ENCODE assay signal across 18 cellular contexts in the genomic region with DNA sequence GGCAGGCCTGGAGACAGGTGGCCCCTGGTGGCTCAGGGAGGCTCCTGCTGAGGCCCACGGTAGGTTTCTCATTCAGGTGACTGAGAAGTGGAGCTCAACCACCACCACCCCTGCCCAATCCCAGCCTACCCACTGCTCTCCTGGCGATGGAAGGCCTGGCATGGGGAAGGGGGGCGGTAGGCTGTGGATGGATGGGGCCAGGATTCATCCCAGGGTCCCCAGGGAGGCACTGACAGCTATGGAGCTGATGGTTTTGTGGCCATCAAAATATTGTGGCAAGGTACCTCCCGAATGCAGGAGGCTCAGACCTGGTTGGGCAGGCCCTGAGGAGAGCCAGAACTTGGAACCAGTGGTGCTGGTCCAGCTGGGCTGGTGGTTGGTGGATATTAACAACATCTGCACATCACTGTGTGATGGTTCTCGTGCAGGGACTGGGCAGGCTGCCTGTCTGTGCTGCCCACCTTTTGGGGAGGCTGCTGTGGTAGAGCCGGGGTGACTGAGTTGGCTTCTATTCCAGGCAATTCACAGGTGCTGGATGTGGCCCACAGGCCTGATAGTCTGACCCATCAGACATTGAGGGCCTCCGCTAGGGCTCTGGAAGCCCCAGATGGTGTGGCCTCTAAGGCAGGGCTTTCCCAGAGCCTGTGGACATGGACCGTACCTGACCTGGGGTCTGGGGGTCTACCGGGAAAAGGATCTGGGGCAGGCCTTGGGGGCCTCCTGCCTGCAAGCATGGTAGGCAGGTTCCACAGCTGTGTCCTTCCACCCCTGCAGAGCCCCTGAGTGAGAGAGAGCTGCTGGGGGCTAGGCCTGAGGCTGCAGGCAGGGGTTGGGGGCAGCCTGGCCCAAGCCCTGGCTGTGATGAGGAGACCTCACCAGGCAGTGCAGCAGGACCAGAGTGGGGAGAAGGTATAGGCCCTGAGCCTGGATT. TPM values are rescaled to one million over a fixed set of nuclear protein-coding genes. Genes with fewer than 3 reads are reported as not detected.
A peak's percentile ranks its signal among the peaks of the same experiment; 100 is the strongest.
DNase-seq lines count a peak whose midpoint lies in the region; ATAC-seq and TF ChIP-seq lines count a peak whose summit lies in the region.
"Had no signal": no experiment of that assay in that cellular context is flagged by ENCODE, and none has a peak within 500 bp of the region (broad histone marks: within the 10 kb centered on the region; RNA-seq: fewer than 3 reads in every experiment).

No MANE protein-coding gene starts in this region.

- 79 to 90% (median 84%) methylated on average over 8 to 9 of the region's 9 CpGs for WGBS in heart left ventricle, 4 donors

- H3K4me3 ChIP-seq in heart left ventricle (no peak overlapping the region), dorsolateral prefrontal cortex (peak overlapping the region in 9 of 59 donors; percentile 78 to 96 (median 93)), neutrophil (ENCODE audit: low read depth in 1 of 2, low read length in 1 of 2) (no peak overlapping the region)
- H3K4me3 ChIP-seq: adrenal gland had no signal

- H3K4me1 ChIP-seq in heart left ventricle (peaks cover 11 to 85% (median 45%) of the 10 kb centered on the region in 12 donors), neutrophil (ENCODE audit: control insufficient read depth in 1 of 2, insufficient read depth in 1 of 2, low read depth in 1 of 2, low read length in 1 of 2) (peaks cover 41 to 46% of the 10 kb centered on the region in 2 experiments)

- DNase-seq in heart left ventricle, result no peak
- DNase-seq in left cardiac atrium, result no peak
- no peak for DNase-seq in dorsolateral prefrontal cortex
- DNase-seq in AG08396 (ENCODE audit: low spot score), result no peak
- no peak for DNase-seq in NCI-H345 treated with DMSO at 0.1 percent for 48 hours (lab: John Stamatoyannopoulos, UW; ENCODE audit: unreplicated experiment)
- DNase-seq in left lobe of liver (ENCODE audit: low spot score), result no peak
- no peak for DNase-seq in OCI-M1 (lab: John Stamatoyannopoulos, UW)
- DNase-seq: activated CD4-positive, alpha-beta T cell treated with anti-CD3 and anti-CD28 coated beads, Interleukin-2, amount 50 U/mL, for 48 hours; activated T-cell treated with anti-CD3 and anti-CD28 coated beads, Interleukin-2, amount 50 U/mL, for 4 hours; GOT3; NCI-H187; NCI-H510A treated with DMSO at 0.1 percent for 48 hours; stimulated activated CD4-positive, alpha-beta T cell treated with anti-CD3 and anti-CD28 coated beads, Interleukin-1b, Interleukin-23, amount 100 ng/mL, for 48 hours; trophoblast cell had no signal

- no peaks in the 10 kb centered on the region for H3K9me3 ChIP-seq in heart left ventricle
- H3K9me3 ChIP-seq in neutrophil, result no peaks in the 10 kb centered on the region
- H3K9me3 ChIP-seq: adrenal gland had no signal

- TF ChIP-seq CTCF in heart left ventricle (IDR thresholded peaks at IDR 0.05) (no peak), dorsolateral prefrontal cortex (IDR thresholded peaks at IDR 0.05 in 54 of 56, conservative IDR thresholded peaks at IDR 0.05 in 2 of 56; ENCODE audit: low read depth in 1 of 56, partially characterized antibody in 56 of 56) (no peak), neutrophil (IDR thresholded peaks at IDR 0.05) (no peak)

- ATAC-seq in heart left ventricle, result no peak
- ATAC-seq in left cardiac atrium, result no peak
- no peak for ATAC-seq in left lobe of liver
- ATAC-seq: activated T-cell treated with anti-CD3 and anti-CD28 coated beads, Interleukin-2, amount 50 U/mL, for 4 hours had no signal

- TF ChIP-seq POLR2A in heart left ventricle (IDR thresholded peaks at IDR 0.05), result no peak

- intact Hi-C loops in heart left ventricle (cut with DNase I) (loop anchor here in 5 of 10 donors (5.0 to 10.0 kb wide), 4 partner anchors 45 to 90 kb away; partner anchors contain the start of genes HHATL (in 3 of the 5) and SEC22C (in 1 of the 5)), left cardiac atrium (cut with DNase I) (no loop called here), dorsolateral prefrontal cortex (cut with DNase I) (loop anchor here in 1 of 2 donors (5.0 kb wide), 1 partner anchor 35 kb away; no protein-coding TSS in a partner anchor)

- H3K36me3 ChIP-seq in heart left ventricle (peaks cover 0 to 17% (median 10%) of the 10 kb centered on the region in 9 donors), neutrophil (no peaks in the 10 kb centered on the region)

- H3K27me3 ChIP-seq in heart left ventricle (no peaks in the 10 kb centered on the region), dorsolateral prefrontal cortex (no peaks in the 10 kb centered on the region), neutrophil (no peaks in the 10 kb centered on the region)
- H3K27me3 ChIP-seq: adrenal gland had no signal

- peak overlapping the region in 7 of 12 donors; percentile 11 to 98 (median 96) for H3K27ac ChIP-seq in heart left ventricle
- H3K27ac ChIP-seq in dorsolateral prefrontal cortex, result peak overlapping the region; percentile 33 to 99 (median 96)
- peak overlapping the region; percentile 76 for H3K27ac ChIP-seq in neutrophil

RNA-seq across cellular contexts. Expression of gene ZBTB47, which starts 3.4 kb away (rescaled TPM):
- total RNA-seq in heart left ventricle (100 to 1,000 TPM in 7 of 9 donors, 10 to 100 TPM in 2; 76.6 to 184 (median 131) TPM), left cardiac atrium (100 to 1,000 TPM in 1 of 2 donors, 10 to 100 TPM in 1; 68.5 to 108 TPM), dorsolateral prefrontal cortex (100 to 1,000 TPM in 3 of 120 experiments, 10 to 100 TPM in 117; 45.2 to 122 (median 62.1) TPM), left lobe of liver (5.0 TPM)
- 100 to 1,000 TPM; 110 to 111 TPM for polyA plus RNA-seq in heart left ventricle

RNA-seq across cellular contexts. Expression of gene KLHL40, which starts 28.4 kb away (rescaled TPM):
- total RNA-seq in heart left ventricle (1 to 10 TPM in 2 of 9 donors, under 1 TPM in 6, not detected in 1; 0.19 to 5.6 (median 0.73) TPM), left cardiac atrium (under 1 TPM in 1 of 2 donors, not detected in 1; 0.86 TPM), dorsolateral prefrontal cortex (under 1 TPM in 16 of 120 experiments, not detected in 104; 0.16 to 0.51 (median 0.24) TPM), left lobe of liver (not detected)
- polyA plus RNA-seq in heart left ventricle, result 1 to 10 TPM in 1 of 2 donors, under 1 TPM in 1; 0.61 to 6.8 TPM
- total RNA-seq: activated T-cell treated with anti-CD3 and anti-CD28 coated beads, Interleukin-2, amount 50 U/mL, for 4 hours; HT1080 had no signal

RNA-seq across cellular contexts. Expression of gene HHATL, which starts 45.7 kb away (rescaled TPM):
- total RNA-seq in heart left ventricle (100 to 1,000 TPM; 305 to 823 (median 538) TPM), left cardiac atrium (100 to 1,000 TPM; 431 to 706 TPM), dorsolateral prefrontal cortex (100 to 1,000 TPM in 90 of 120 experiments, 10 to 100 TPM in 30; 39.4 to 400 (median 145) TPM), left lobe of liver (0.40 TPM)
- 1,000 to 10,000 TPM in 1 of 2 donors, 100 to 1,000 TPM in 1; 188 to 1,023 TPM for polyA plus RNA-seq in heart left ventricle
- total RNA-seq: activated T-cell treated with anti-CD3 and anti-CD28 coated beads, Interleukin-2, amount 50 U/mL, for 4 hours; dermis blood vessel endothelial cell; HT1080 had no signal

RNA-seq across cellular contexts. Expression of gene NKTR, which starts 56.5 kb away (rescaled TPM):
- total RNA-seq in heart left ventricle, result 10 to 100 TPM; 14.6 to 40.6 (median 20.9) TPM
- 10 to 100 TPM; 10.7 to 31.3 TPM for polyA plus RNA-seq in heart left ventricle
- total RNA-seq in left cardiac atrium, result 10 to 100 TPM; 26.5 to 35.9 TPM
- total RNA-seq in dorsolateral prefrontal cortex, result 100 to 1,000 TPM in 79 of 120 experiments, 10 to 100 TPM in 41; 64.0 to 154 (median 107) TPM
- 29.2 TPM for total RNA-seq in left lobe of liver

Comparison
In these comparisons a context has a peak if more than half of its experiments do, and no peak if none do; other contexts are left out.
1. RNA of gene HHATL, which starts 45.7 kb away (total RNA-seq): 431 to 706 TPM in left cardiac atrium, 305 to 823 TPM in heart left ventricle and 39.4 to 400 TPM in dorsolateral prefrontal cortex; 0.40 TPM in left lobe of liver (single experiment); every median in the first group is over 10 times any median in the second.
2. Peak in every context shown above with its lines, with median percentiles within 50 percentile points of each other: H3K27ac ChIP-seq.